Comparison of ENCODE assay signal across 1 cellular context in the genomic region with DNA sequence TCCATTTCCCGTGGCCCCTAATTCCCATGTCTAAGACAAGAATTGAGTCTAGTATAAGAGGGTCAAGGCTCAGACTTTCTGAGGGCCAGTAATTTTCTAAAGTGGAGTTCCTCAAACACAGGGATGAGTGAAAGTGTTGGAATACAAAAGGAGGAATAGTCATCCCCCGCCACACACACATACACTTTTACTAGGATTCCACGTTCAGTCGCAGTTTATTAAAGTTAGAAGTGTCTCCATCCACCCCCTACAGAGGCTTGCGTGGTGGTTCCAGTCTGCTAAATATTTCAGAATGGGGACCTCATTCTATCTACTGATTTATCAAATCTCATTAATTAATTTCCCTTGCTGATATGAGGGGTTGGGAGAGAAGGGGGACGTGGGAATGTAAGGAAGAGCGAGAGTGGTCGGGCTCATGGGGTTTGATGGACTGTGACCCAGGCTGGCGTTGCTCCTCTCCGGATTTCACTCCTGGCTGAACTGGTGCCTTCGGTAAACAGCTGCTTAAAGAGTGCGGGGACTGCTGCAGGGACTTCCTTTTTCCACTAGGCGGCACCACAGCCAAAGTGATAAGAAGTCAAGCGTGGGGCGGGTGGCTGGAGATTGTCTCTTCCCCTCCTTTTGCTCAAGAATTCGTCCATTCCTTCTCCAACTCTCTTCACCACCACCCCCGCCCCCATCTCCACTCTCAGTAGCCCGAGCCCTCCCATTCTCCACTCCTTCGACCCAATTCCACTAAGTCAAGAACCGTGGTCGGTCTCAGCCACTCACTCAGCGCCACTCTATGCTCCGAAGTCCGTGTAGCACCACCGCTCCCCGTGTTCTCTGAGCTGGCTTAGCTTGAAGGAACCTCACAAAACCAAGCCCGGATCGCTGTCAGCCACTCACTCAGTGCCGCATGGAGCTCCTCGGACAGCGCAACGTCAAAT.
TF ChIP-seq lines count a peak whose summit lies in the region.

No MANE protein-coding gene starts in this region.

TF ChIP-seq in K562, 482 proteins besides CTCF, POLR2A, EP300 and RAD21 (continued from another document and continues in another):
- TF ChIP-seq, protein P1, sequence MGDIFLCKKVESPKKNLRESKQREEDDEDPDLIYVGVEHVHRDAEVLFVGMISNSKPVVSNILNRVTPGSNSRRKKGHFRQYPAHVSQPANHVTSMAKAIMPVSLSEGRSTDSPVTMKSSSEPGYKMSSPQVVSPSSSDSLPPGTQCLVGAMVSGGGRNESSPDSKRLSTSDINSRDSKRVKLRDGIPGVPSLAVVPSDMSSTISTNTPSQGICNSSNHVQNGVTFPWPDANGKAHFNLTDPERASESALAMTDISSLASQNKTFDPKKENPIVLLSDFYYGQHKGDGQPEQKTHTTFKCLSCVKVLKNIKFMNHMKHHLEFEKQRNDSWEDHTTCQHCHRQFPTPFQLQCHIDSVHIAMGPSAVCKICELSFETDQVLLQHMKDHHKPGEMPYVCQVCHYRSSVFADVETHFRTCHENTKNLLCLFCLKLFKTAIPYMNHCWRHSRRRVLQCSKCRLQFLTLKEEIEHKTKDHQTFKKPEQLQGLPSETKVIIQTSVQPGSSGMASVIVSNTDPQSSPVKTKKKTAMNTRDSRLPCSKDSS (IDR thresholded peaks at IDR 0.05; ENCODE audit: low read depth, partially characterized antibody): no peak
- TF ChIP-seq, protein P2, sequence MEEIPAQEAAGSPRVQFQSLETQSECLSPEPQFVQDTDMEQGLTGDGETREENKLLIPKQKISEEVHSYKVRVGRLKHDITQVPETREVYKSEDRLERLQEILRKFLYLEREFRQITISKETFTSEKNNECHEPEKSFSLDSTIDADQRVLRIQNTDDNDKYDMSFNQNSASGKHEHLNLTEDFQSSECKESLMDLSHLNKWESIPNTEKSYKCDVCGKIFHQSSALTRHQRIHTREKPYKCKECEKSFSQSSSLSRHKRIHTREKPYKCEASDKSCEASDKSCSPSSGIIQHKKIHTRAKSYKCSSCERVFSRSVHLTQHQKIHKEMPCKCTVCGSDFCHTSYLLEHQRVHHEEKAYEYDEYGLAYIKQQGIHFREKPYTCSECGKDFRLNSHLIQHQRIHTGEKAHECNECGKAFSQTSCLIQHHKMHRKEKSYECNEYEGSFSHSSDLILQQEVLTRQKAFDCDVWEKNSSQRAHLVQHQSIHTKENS (CRISPR knock-in tag; IDR thresholded peaks at IDR 0.05): no peak
- no peak for TF ChIP-seq COPS2 (conservative IDR thresholded peaks at IDR 0.05)
- TF ChIP-seq ETV5 (CRISPR knock-in tag; IDR thresholded peaks at IDR 0.05; ENCODE audit: low read depth): no peak
- TF ChIP-seq CBX8 (IDR thresholded peaks at IDR 0.05; ENCODE audit: borderline replicate concordance, extremely low read depth, low read depth, low read length, poor library complexity, severe bottlenecking): no peak
- no peak for TF ChIP-seq SIN3A (IDR thresholded peaks at IDR 0.05; ENCODE audit: borderline replicate concordance in 2 of 2, control insufficient read depth in 1 of 2, low read depth in 2 of 2, low read length in 2 of 2)
- no peak for TF ChIP-seq ZFP1 (CRISPR knock-in tag; IDR thresholded peaks at IDR 0.05)
- TF ChIP-seq ZFPM2 (CRISPR knock-in tag; IDR thresholded peaks at IDR 0.05): no peak
- TF ChIP-seq KHSRP (IDR thresholded peaks at IDR 0.05): no peak
- no peak for TF ChIP-seq PURB (CRISPR knock-in tag; IDR thresholded peaks at IDR 0.05; ENCODE audit: low read depth)
- TF ChIP-seq, protein P3, sequence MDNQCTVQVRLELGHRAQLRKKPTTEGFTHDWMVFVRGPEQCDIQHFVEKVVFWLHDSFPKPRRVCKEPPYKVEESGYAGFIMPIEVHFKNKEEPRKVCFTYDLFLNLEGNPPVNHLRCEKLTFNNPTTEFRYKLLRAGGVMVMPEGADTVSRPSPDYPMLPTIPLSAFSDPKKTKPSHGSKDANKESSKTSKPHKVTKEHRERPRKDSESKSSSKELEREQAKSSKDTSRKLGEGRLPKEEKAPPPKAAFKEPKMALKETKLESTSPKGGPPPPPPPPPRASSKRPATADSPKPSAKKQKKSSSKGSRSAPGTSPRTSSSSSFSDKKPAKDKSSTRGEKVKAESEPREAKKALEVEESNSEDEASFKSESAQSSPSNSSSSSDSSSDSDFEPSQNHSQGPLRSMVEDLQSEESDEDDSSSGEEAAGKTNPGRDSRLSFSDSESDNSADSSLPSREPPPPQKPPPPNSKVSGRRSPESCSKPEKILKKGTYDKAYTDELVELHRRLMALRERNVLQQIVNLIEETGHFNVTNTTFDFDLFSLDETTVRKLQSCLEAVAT (IDR thresholded peaks at IDR 0.05): 0 out of 4 replicates have a peak, but pooled peaks of 1 of the 2 experiments have one; percentile 24
- no peak for TF ChIP-seq ZNF561 (CRISPR knock-in tag; conservative IDR thresholded peaks at IDR 0.05)
- TF ChIP-seq ARNT (IDR thresholded peaks at IDR 0.05): peak in 1 of 2 experiments; percentile 48; a peak in 1 of 4 replicates
- no peak for TF ChIP-seq RFX1 (IDR thresholded peaks at IDR 0.05)
- TF ChIP-seq ZNF146 (CRISPR knock-in tag; IDR thresholded peaks at IDR 0.05; ENCODE audit: unreplicated experiment): no peak
- TF ChIP-seq ILF3 (IDR thresholded peaks at IDR 0.05; ENCODE audit: borderline replicate concordance): no peak
- TF ChIP-seq, protein P4, sequence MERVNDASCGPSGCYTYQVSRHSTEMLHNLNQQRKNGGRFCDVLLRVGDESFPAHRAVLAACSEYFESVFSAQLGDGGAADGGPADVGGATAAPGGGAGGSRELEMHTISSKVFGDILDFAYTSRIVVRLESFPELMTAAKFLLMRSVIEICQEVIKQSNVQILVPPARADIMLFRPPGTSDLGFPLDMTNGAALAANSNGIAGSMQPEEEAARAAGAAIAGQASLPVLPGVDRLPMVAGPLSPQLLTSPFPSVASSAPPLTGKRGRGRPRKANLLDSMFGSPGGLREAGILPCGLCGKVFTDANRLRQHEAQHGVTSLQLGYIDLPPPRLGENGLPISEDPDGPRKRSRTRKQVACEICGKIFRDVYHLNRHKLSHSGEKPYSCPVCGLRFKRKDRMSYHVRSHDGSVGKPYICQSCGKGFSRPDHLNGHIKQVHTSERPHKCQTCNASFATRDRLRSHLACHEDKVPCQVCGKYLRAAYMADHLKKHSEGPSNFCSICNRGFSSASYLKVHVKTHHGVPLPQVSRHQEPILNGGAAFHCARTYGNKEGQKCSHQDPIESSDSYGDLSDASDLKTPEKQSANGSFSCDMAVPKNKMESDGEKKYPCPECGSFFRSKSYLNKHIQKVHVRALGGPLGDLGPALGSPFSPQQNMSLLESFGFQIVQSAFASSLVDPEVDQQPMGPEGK (CRISPR knock-in tag; IDR thresholded peaks at IDR 0.05; ENCODE audit: borderline replicate concordance): no peak
- TF ChIP-seq, protein P5, sequence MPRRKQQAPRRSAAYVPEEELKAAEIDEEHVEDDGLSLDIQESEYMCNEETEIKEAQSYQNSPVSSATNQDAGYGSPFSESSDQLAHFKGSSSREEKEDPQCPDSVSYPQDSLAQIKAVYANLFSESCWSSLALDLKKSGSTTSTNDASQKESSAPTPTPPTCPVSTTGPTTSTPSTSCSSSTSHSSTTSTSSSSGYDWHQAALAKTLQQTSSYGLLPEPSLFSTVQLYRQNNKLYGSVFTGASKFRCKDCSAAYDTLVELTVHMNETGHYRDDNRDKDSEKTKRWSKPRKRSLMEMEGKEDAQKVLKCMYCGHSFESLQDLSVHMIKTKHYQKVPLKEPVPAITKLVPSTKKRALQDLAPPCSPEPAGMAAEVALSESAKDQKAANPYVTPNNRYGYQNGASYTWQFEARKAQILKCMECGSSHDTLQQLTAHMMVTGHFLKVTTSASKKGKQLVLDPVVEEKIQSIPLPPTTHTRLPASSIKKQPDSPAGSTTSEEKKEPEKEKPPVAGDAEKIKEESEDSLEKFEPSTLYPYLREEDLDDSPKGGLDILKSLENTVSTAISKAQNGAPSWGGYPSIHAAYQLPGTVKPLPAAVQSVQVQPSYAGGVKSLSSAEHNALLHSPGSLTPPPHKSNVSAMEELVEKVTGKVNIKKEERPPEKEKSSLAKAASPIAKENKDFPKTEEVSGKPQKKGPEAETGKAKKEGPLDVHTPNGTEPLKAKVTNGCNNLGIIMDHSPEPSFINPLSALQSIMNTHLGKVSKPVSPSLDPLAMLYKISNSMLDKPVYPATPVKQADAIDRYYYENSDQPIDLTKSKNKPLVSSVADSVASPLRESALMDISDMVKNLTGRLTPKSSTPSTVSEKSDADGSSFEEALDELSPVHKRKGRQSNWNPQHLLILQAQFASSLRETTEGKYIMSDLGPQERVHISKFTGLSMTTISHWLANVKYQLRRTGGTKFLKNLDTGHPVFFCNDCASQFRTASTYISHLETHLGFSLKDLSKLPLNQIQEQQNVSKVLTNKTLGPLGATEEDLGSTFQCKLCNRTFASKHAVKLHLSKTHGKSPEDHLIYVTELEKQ (CRISPR knock-in tag; IDR thresholded peaks at IDR 0.05): no peak
- TF ChIP-seq SRF (CRISPR knock-in tag; IDR thresholded peaks at IDR 0.05): 0 out of 4 replicates have a peak, but pooled peaks of 1 of the 2 experiments have one; percentile 30
- 0 out of 2 replicates have a peak, but pooled peaks have one; percentile 26 for TF ChIP-seq L3MBTL2 (IDR thresholded peaks at IDR 0.05)
- TF ChIP-seq GATA2 (CRISPR knock-in tag; IDR thresholded peaks at IDR 0.05): no peak
- TF ChIP-seq, protein P6, sequence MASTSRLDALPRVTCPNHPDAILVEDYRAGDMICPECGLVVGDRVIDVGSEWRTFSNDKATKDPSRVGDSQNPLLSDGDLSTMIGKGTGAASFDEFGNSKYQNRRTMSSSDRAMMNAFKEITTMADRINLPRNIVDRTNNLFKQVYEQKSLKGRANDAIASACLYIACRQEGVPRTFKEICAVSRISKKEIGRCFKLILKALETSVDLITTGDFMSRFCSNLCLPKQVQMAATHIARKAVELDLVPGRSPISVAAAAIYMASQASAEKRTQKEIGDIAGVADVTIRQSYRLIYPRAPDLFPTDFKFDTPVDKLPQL (IDR thresholded peaks at IDR 0.05; ENCODE audit: extremely low read depth, insufficient read length): no peak
- TF ChIP-seq MGA (IDR thresholded peaks at IDR 0.05): 0 out of 2 replicates have a peak, but pooled peaks have one; percentile 24
- TF ChIP-seq LEF1 (IDR thresholded peaks at IDR 0.05): no peak
